25 cellular contexts compared by ENCODE assay signal in genomic region chr3:95775486-95776094, GRCh38.
"Had no signal": no experiment of that assay in that cellular context is flagged by ENCODE, and none has a peak within 500 bp of the region (broad histone marks: within the 10 kb centered on the region; RNA-seq: fewer than 3 reads in every experiment).

No MANE protein-coding gene starts in this region.

- DNase-seq: activated CD4-positive, alpha-beta T cell treated with anti-CD3 and anti-CD28 coated beads for 1 hour; activated CD4-positive, alpha-beta T cell treated with anti-CD3 and anti-CD28 coated beads, Interleukin-2, amount 10 ng/mL, durations not matched to agents 24 days and 14 days; activated CD4-positive, alpha-beta T cell treated with anti-CD3 and anti-CD28 coated beads, Interleukin-2, amount 50 U/mL, for 48 hours; activated CD8-positive, alpha-beta memory T cell treated with anti-CD3 and anti-CD28 coated beads, Interleukin-2, amount 10 ng/mL, durations not matched to agents 7 days and 5 days; activated effector memory CD4-positive, alpha-beta T cell treated with anti-CD3 and anti-CD28 coated beads, Interleukin-2, amount 50 U/mL, for 16 hours; activated naive CD4-positive, alpha-beta T cell treated with anti-CD3 and anti-CD28 coated beads, Interleukin-2, amount 10 ng/mL, durations not matched to agents 7 days and 5 days; activated naive CD8-positive, alpha-beta T cell treated with anti-CD3 and anti-CD28 coated beads for 36 hours; activated T-cell treated with anti-CD3 and anti-CD28 coated beads, Interleukin-2, amount 50 U/mL, for 4 hours; anterior cingulate cortex; cerebellar nuclear complex; MG63; MV-4-11; NCI-H1105; NCI-H1436; NCI-H1694 treated with DMSO at 0.1 percent for 48 hours; NCI-H2029 treated with DMSO at 0.1 percent for 48 hours; NCI-H446; NCI-H526; NCI-H774; NK-92 treated with Interleukin-12 subunit alpha and Interleukin-12 subunit beta, amount 100 ng/mL, for 24 hours; PC-3; SHP77 had no signal

- ATAC-seq: activated CD8-positive, alpha-beta memory T cell treated with anti-CD3 and anti-CD28 coated beads, Interleukin-2, amount 10 ng/mL, durations not matched to agents 7 days and 5 days; activated T-cell treated with anti-CD3 and anti-CD28 coated beads, Interleukin-2, amount 50 U/mL, for 4 hours; PC-3; WTC11 had no signal

- H3K36me3 ChIP-seq: MG63, SJSA1 had no signal

- H3K27ac Mint-ChIP-seq: activated CD4-positive, alpha-beta T cell treated with anti-CD3 and anti-CD28 coated beads, Interleukin-2, amount 10 ng/mL, durations not matched to agents 24 days and 14 days; activated CD8-positive, alpha-beta memory T cell treated with anti-CD3 and anti-CD28 coated beads, Interleukin-2, amount 10 ng/mL, durations not matched to agents 7 days and 5 days; activated naive CD4-positive, alpha-beta T cell treated with anti-CD3 and anti-CD28 coated beads, Interleukin-2, amount 10 ng/mL, durations not matched to agents 7 days and 5 days; activated naive CD8-positive, alpha-beta T cell treated with anti-CD3 and anti-CD28 coated beads for 36 hours; T-helper 1 cell treated with Interleukin-12 subunit alpha and Interleukin-12 subunit beta and Interleukin-4 antibody, amounts not matched to agents 30 μg/mL and 1 μg/mL, for 36 hours; WTC11 had no signal

- H3K4me1 ChIP-seq: SJSA1 had no signal

- H3K27me3 Mint-ChIP-seq: activated CD4-positive, alpha-beta T cell treated with anti-CD3 and anti-CD28 coated beads, Interleukin-2, amount 10 ng/mL, durations not matched to agents 24 days and 14 days; activated CD8-positive, alpha-beta memory T cell treated with anti-CD3 and anti-CD28 coated beads, Interleukin-2, amount 10 ng/mL, durations not matched to agents 7 days and 5 days; activated naive CD4-positive, alpha-beta T cell treated with anti-CD3 and anti-CD28 coated beads, Interleukin-2, amount 10 ng/mL, durations not matched to agents 7 days and 5 days; activated naive CD8-positive, alpha-beta T cell treated with anti-CD3 and anti-CD28 coated beads for 36 hours had no signal

- H3K4me3 Mint-ChIP-seq: activated CD4-positive, alpha-beta T cell treated with anti-CD3 and anti-CD28 coated beads, Interleukin-2, amount 10 ng/mL, durations not matched to agents 24 days and 14 days; activated CD8-positive, alpha-beta memory T cell treated with anti-CD3 and anti-CD28 coated beads, Interleukin-2, amount 10 ng/mL, durations not matched to agents 7 days and 5 days; activated naive CD4-positive, alpha-beta T cell treated with anti-CD3 and anti-CD28 coated beads, Interleukin-2, amount 10 ng/mL, durations not matched to agents 7 days and 5 days; activated naive CD8-positive, alpha-beta T cell treated with anti-CD3 and anti-CD28 coated beads for 36 hours; activated T-cell treated with anti-CD3 and anti-CD28 coated beads, Interleukin-2, amount 50 U/mL, for 4 hours; T-helper 1 cell treated with Interleukin-12 subunit alpha and Interleukin-12 subunit beta and Interleukin-4 antibody, amounts not matched to agents 30 μg/mL and 1 μg/mL, for 36 hours; WTC11 had no signal

- H3K27me3 ChIP-seq: MG63, SJSA1 had no signal

- H3K36me3 Mint-ChIP-seq: activated CD8-positive, alpha-beta memory T cell treated with anti-CD3 and anti-CD28 coated beads, Interleukin-2, amount 10 ng/mL, durations not matched to agents 7 days and 5 days; activated naive CD4-positive, alpha-beta T cell treated with anti-CD3 and anti-CD28 coated beads, Interleukin-2, amount 10 ng/mL, durations not matched to agents 7 days and 5 days; activated naive CD8-positive, alpha-beta T cell treated with anti-CD3 and anti-CD28 coated beads for 36 hours had no signal

- H3K4me3 ChIP-seq: MG63, SJSA1 had no signal

- H3K27ac ChIP-seq: SJSA1 had no signal

- H3K4me1 Mint-ChIP-seq: activated CD4-positive, alpha-beta T cell treated with anti-CD3 and anti-CD28 coated beads, Interleukin-2, amount 10 ng/mL, durations not matched to agents 24 days and 14 days; activated CD8-positive, alpha-beta memory T cell treated with anti-CD3 and anti-CD28 coated beads, Interleukin-2, amount 10 ng/mL, durations not matched to agents 7 days and 5 days; activated naive CD4-positive, alpha-beta T cell treated with anti-CD3 and anti-CD28 coated beads, Interleukin-2, amount 10 ng/mL, durations not matched to agents 7 days and 5 days; activated naive CD8-positive, alpha-beta T cell treated with anti-CD3 and anti-CD28 coated beads for 36 hours; WTC11 had no signal
